ENCODE assay signal across 9 cellular contexts in the genomic region with DNA sequence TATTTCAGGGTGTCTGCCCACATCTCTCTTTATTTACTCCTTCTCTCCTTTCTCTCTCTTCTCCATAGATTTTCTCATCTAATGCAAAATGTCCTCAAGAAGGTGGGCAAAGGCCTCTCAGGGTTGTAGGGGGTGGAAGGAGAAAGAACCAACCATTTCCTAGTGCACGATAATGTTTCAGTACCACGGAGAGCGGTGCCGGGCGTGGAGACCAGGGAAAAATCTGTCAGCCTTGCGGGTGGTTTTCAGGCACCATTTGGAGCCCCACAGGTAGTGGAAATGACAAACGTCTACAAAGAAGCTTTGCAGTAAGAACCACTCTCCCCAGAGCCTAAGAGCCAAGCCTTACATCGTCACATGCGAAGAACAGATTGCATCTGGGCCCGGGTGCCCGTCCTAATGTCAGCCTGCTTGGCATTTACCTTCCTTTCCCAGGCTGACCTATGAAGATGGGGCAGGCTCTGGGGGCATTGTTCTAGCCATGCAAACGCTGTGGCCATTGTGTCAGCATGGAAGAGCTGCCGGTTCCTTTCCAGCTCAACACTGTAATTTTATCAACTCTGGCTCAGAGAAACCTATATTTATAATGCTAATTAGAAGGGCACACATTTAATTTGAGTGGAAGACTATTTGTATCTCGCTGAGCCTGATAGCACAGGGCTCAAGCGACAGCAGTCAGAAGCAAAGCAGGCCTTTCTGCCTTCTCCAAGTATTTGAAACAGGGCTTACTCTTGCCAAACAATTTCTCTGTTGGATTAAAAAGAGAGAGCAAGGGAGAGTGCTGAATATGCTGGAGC.
A peak's percentile ranks its signal among the peaks of the same experiment; 100 is the strongest.
DNase-seq lines count a peak whose midpoint lies in the region; ATAC-seq and TF ChIP-seq lines count a peak whose summit lies in the region.
"Had no signal": no experiment of that assay in that cellular context is flagged by ENCODE, and none has a peak within 500 bp of the region (broad histone marks: within the 10 kb centered on the region; RNA-seq: fewer than 3 reads in every experiment).

No MANE protein-coding gene starts in this region.

- intact Hi-C loops in A673 (cut with micrococcal nuclease; ENCODE audit: unreplicated experiment) (loop anchor here (10.0 kb wide), 1 partner anchor 57 kb away; no protein-coding TSS in a partner anchor), right cardiac atrium (cut with DNase I) (no loop called here)

- no TSS peak for BruUV-seq in A673 (replicated peaks; lab: Mats Ljungman, UMichigan)

- no peaks in the 10 kb centered on the region for H3K27me3 ChIP-seq in A673 (replicated peaks; ENCODE audit: insufficient read depth, low read depth, low read length, poor library complexity)
- H3K27me3 ChIP-seq in RWPE2 (ENCODE audit: insufficient read depth, poor library complexity, severe bottlenecking), result no peaks in the 10 kb centered on the region
- H3K27me3 ChIP-seq in right cardiac atrium (ENCODE audit: control insufficient read depth, insufficient read depth), result no peaks in the 10 kb centered on the region

- H3K4me1 ChIP-seq in A673 (ENCODE audit: insufficient read depth, low read length, poor library complexity, severe bottlenecking), result no peaks in the 10 kb centered on the region
- H3K4me1 ChIP-seq in HEK293 (ENCODE audit: control insufficient read depth, insufficient read depth, low read length), result no peaks in the 10 kb centered on the region
- H3K4me1 ChIP-seq in RWPE2 (ENCODE audit: insufficient read depth, poor library complexity, severe bottlenecking), result no peaks in the 10 kb centered on the region
- no peaks in the 10 kb centered on the region for H3K4me1 ChIP-seq in right cardiac atrium (ENCODE audit: control insufficient read depth, insufficient read depth, low read length)

- H3K9me3 ChIP-seq in A673 (ENCODE audit: low read depth, low read length, poor library complexity, severe bottlenecking) (no peaks in the 10 kb centered on the region), HEK293 (ENCODE audit: control insufficient read depth, insufficient read depth, low read depth, low read length) (no peaks in the 10 kb centered on the region), RWPE2 (ENCODE audit: severe bottlenecking) (no peaks in the 10 kb centered on the region), right cardiac atrium (ENCODE audit: control insufficient read depth, low read length) (no peaks in the 10 kb centered on the region)

- H3K36me3 ChIP-seq in A673 (ENCODE audit: insufficient read depth, low read length, poor library complexity, severe bottlenecking) (no peaks in the 10 kb centered on the region), HEK293 (ENCODE audit: control insufficient read depth in 2 of 2, insufficient read depth in 1 of 2, low read length in 2 of 2) (no peaks in the 10 kb centered on the region), RWPE2 (ENCODE audit: low read depth) (no peaks in the 10 kb centered on the region)

- TF ChIP-seq CTCF in A673 (conservative IDR thresholded peaks at IDR 0.05; ENCODE audit: low read depth, low read length), result no peak
- no peak for TF ChIP-seq CTCF in HEK293 (tag by site-specific recombination; IDR thresholded peaks at IDR 0.05)
- TF ChIP-seq CTCF in RWPE2 (IDR thresholded peaks at IDR 0.05; ENCODE audit: poor library complexity, severe bottlenecking), result no peak

- 35% methylated on average over 15 of the region's 15 CpGs for WGBS in right cardiac atrium

- CTCF ChIA-PET in A673 (lab: Charles Lee), result interaction anchor here (0.6 kb wide), 1 partner anchor 1531 kb away, joined by 3 read pairs; no protein-coding TSS in a partner anchor
- CTCF ChIA-PET in HEK293 (lab: Yijun Ruan, JAX), result no interaction called here

- DNase-seq in A673 (ENCODE audit: low spot score) (peak; percentile 42), RWPE2 (ENCODE audit: low spot score) (no peak), right cardiac atrium (peak; percentile 11 to 54 (median 42)), T-helper 2 cell (no peak), epidermal melanocyte (ENCODE audit: insufficient read length, low spot score) (no peak)
- no peak for DNase-seq in activated effector memory CD4-positive, alpha-beta T cell treated with anti-CD3 and anti-CD28 coated beads, Interleukin-2, amount 50 U/mL, for 16 hours
- DNase-seq: CD4-positive, alpha-beta T cell had no signal

- POLR2A ChIA-PET in A673 (lab: Charles Lee; ENCODE audit: low non-redundant PET) (no interaction called here), HEK293 (lab: Yijun Ruan, JAX) (no interaction called here)

- H3K27ac ChIP-seq in A673 (ENCODE audit: low read depth, low read length, poor library complexity, severe bottlenecking) (no peak overlapping the region), HEK293 (ENCODE audit: extremely low read depth, low read depth, low read length) (no peak overlapping the region), RWPE2 (ENCODE audit: poor library complexity, severe bottlenecking) (no peak overlapping the region), right cardiac atrium (ENCODE audit: low read length) (no peak overlapping the region)

- H3K4me3 ChIP-seq in A673 (ENCODE audit: low read depth, low read length, poor library complexity, severe bottlenecking), result no peak overlapping the region
- no peak overlapping the region for H3K4me3 ChIP-seq in HEK293 (ENCODE audit: low read depth, low read length)
- H3K4me3 ChIP-seq in RWPE2 (ENCODE audit: severe bottlenecking), result no peak overlapping the region
- H3K4me3 ChIP-seq in right cardiac atrium (ENCODE audit: low read length), result no peak overlapping the region

- ATAC-seq in RWPE2 (ENCODE audit: low read depth), result peak; percentile 29; the same call in 1 of the 3 replicates
- ATAC-seq in right cardiac atrium, result no peak
- ATAC-seq in GM18498 (IDR thresholded peaks at IDR 0.05; ENCODE audit: unreplicated experiment), result no peak

TF ChIP-seq in HEK293, 187 proteins besides CTCF, POLR2A, EP300 and RAD21:
- TF ChIP-seq, protein P1, sequence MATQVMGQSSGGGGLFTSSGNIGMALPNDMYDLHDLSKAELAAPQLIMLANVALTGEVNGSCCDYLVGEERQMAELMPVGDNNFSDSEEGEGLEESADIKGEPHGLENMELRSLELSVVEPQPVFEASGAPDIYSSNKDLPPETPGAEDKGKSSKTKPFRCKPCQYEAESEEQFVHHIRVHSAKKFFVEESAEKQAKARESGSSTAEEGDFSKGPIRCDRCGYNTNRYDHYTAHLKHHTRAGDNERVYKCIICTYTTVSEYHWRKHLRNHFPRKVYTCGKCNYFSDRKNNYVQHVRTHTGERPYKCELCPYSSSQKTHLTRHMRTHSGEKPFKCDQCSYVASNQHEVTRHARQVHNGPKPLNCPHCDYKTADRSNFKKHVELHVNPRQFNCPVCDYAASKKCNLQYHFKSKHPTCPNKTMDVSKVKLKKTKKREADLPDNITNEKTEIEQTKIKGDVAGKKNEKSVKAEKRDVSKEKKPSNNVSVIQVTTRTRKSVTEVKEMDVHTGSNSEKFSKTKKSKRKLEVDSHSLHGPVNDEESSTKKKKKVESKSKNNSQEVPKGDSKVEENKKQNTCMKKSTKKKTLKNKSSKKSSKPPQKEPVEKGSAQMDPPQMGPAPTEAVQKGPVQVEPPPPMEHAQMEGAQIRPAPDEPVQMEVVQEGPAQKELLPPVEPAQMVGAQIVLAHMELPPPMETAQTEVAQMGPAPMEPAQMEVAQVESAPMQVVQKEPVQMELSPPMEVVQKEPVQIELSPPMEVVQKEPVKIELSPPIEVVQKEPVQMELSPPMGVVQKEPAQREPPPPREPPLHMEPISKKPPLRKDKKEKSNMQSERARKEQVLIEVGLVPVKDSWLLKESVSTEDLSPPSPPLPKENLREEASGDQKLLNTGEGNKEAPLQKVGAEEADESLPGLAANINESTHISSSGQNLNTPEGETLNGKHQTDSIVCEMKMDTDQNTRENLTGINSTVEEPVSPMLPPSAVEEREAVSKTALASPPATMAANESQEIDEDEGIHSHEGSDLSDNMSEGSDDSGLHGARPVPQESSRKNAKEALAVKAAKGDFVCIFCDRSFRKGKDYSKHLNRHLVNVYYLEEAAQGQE (tag by site-specific recombination; IDR thresholded peaks at IDR 0.05), result peak; percentile 92
- TF ChIP-seq, protein P2, sequence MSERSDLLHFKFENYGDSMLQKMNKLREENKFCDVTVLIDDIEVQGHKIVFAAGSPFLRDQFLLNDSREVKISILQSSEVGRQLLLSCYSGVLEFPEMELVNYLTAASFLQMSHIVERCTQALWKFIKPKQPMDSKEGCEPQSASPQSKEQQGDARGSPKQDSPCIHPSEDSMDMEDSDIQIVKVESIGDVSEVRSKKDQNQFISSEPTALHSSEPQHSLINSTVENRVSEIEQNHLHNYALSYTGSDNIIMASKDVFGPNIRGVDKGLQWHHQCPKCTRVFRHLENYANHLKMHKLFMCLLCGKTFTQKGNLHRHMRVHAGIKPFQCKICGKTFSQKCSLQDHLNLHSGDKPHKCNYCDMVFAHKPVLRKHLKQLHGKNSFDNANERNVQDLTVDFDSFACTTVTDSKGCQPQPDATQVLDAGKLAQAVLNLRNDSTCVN (tag by site-specific recombination; optimal IDR thresholded peaks at IDR 0.05), result no peak
TF ChIP-seq in HEK293: peak in this region for 1.

Comparison
In these comparisons a context has a peak if more than half of its experiments do, and no peak if none do; other contexts are left out.
1. DNase-seq: peak in A673 (single experiment) and right cardiac atrium (3 of 3); none in RWPE2 (single experiment), T-helper 2 cell (0 of 5), epidermal melanocyte (single experiment) and activated effector memory CD4-positive, alpha-beta T cell treated with anti-CD3 and anti-CD28 coated beads, Interleukin-2, amount 50 U/mL, for 16 hours (single experiment).